Comparison of ENCODE assay signal across 7 cellular contexts in the genomic region with DNA sequence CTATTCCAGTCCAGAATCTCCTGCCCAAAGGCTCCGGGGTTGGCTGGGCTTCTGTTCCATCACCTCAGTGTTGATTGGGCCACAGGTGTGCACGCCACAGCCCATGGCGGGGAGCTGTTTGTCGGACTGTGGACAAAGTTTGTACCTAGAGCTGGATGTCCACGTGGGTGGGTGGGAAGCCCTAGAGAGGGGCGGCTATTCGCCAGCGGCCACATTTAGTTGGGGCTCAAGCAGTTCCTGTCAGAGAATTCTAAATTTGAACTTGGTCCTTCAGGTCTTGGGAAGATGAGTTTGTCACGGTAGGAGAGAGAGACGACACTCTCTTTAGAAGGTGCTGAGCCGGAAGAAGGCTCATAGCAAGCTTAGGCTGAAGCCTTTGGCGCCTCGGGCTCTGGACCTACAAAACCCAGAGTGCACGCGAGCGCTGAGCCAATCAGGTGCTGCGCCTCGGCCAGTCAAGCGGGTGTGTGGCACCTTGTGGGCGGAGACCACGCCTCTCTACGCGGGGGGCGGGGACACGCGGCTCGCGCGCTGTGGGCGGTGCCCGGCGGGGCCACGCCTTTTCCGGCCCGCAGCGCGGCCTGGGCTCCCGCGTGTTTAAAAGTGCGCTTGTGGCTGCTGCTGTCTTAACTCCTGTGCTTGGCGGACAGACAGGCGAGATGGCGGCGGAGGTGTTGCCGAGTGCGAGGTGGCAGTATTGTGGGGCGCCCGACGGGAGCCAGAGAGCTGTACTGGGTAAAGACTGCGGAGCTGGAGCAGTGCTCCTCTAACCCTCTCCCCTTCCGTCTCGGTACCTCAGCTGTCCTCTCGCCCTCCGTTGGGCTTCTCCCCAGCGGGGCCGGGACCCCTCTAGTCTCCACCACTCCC. TPM values are rescaled to one million over a fixed set of nuclear protein-coding genes. Genes with fewer than 3 reads are reported as not detected.
DNase-seq lines count a peak whose midpoint lies in the region; ATAC-seq and TF ChIP-seq lines count a peak whose summit lies in the region.

A gene with protein sequence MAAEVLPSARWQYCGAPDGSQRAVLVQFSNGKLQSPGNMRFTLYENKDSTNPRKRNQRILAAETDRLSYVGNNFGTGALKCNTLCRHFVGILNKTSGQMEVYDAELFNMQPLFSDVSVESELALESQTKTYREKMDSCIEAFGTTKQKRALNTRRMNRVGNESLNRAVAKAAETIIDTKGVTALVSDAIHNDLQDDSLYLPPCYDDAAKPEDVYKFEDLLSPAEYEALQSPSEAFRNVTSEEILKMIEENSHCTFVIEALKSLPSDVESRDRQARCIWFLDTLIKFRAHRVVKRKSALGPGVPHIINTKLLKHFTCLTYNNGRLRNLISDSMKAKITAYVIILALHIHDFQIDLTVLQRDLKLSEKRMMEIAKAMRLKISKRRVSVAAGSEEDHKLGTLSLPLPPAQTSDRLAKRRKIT (plus strand): TSS at position 560 of the 867 bp plus-strand sequence. CDS start 100 bp downstream, at position 660.

- 5% methylated on average over 53 of the region's 56 CpGs for WGBS in hepatocyte (ENCODE audit: low lambda C conversion rate, missing lambda C conversion rate)

- peak within 1 kb of the TSS; percentile 97 for H3K4me2 ChIP-seq in hepatocyte

- H3K9me3 ChIP-seq in hepatocyte (ENCODE audit: low read depth): no peaks in the 10 kb centered on the region

- peak within 1 kb of the TSS; percentile 56 for H3K4me3 ChIP-seq in hepatocyte

- H3K36me3 ChIP-seq in hepatocyte (replicated peaks; ENCODE audit: insufficient read depth, low read depth): no peaks in the 10 kb centered on the region

- peak within 1 kb of the TSS; percentile 67 for H3K27ac ChIP-seq in hepatocyte

- H2AFZ ChIP-seq in hepatocyte: peak within 1 kb of the TSS; percentile 69

- no peaks in the 10 kb centered on the region for H3K27me3 ChIP-seq in hepatocyte

- no peak for TF ChIP-seq CTCF in hepatocyte (IDR thresholded peaks at IDR 0.05; ENCODE audit: poor library complexity)

- peaks cover 6% of the 10 kb centered on the region for H3K4me1 ChIP-seq in hepatocyte (ENCODE audit: insufficient read depth)

- peak; percentile 94 to 96 for DNase-seq in NCI-H2081 (lab: John Stamatoyannopoulos, UW)
- DNase-seq in T-helper 9 cell: peak; percentile 95
- peak; percentile 98 for DNase-seq in astrocyte of the hippocampus (ENCODE audit: low read depth, low spot score)
- DNase-seq in hepatocyte (ENCODE audit: low spot score): peak; percentile 96
- DNase-seq in retina: peak; percentile 94

- no peaks in the 10 kb centered on the region for H3K9me2 ChIP-seq in hepatocyte (replicated peaks; ENCODE audit: insufficient read depth)

- H3K79me2 ChIP-seq in hepatocyte: peaks cover 9% of the 10 kb centered on the region

- ATAC-seq in GM18511 (IDR thresholded peaks at IDR 0.05; ENCODE audit: unreplicated experiment) (peak; percentile 97), HG03025 (IDR thresholded peaks at IDR 0.05; ENCODE audit: low FRiP score, unreplicated experiment) (peak; percentile 94)

- H4K20me1 ChIP-seq in hepatocyte (ENCODE audit: insufficient read depth, poor library complexity, severe bottlenecking): no peaks in the 10 kb centered on the region

RNA-seq across cellular contexts. Expression of the gene that starts here (rescaled TPM):
- 13.3 and 13.6 TPM in 2 replicates for total RNA-seq in hepatocyte
- 6.5 and 8.4 TPM in 2 replicates for polyA plus RNA-seq in hepatocyte

Comparison
In these comparisons a context has a peak if more than half of its experiments do, and no peak if none do; other contexts are left out.
1. Peak in every context shown above with its lines: DNase-seq, ATAC-seq, H3K4me3 ChIP-seq and H3K27ac ChIP-seq.